Comparison of ENCODE assay signal across 17 cellular contexts in genomic region chr11:125914601-125915000, GRCh38. TPM values are rescaled to one million over a fixed set of nuclear protein-coding genes. Genes with fewer than 3 reads are reported as not detected.
"Had no signal": no experiment of that assay in that cellular context is flagged by ENCODE, and none has a peak within 500 bp of the region (broad histone marks: within the 10 kb centered on the region; RNA-seq: fewer than 3 reads in every experiment).

No MANE protein-coding gene starts in this region.

RNA-seq across cellular contexts. Expression of gene DDX25, which starts 10.3 kb away (rescaled TPM):
- total RNA-seq: activated CD4-positive, alpha-beta memory T cell treated with anti-CD3 and anti-CD28 coated beads for 36 hours; activated CD4-positive, alpha-beta T cell treated with anti-CD3 and anti-CD28 coated beads for 36 hours; activated CD4-positive, alpha-beta T cell treated with anti-CD3 and anti-CD28 coated beads, Interleukin-2, amount 10 ng/mL, durations not matched to agents 24 days and 14 days; activated naive CD8-positive, alpha-beta T cell treated with anti-CD3 and anti-CD28 coated beads, Interleukin-2, amount 10 ng/mL, durations not matched to agents 7 days and 5 days; ascending aorta; dermis microvascular lymphatic vessel endothelial cell; fibroblast of lung; fibroblast of villous mesenchyme; glomerular endothelial cell; heart right ventricle; T-helper 17 cell had no signal
- polyA plus RNA-seq: fibroblast of lung had no signal

RNA-seq across cellular contexts. Expression of gene VSIG10L2, which starts 31.2 kb away (rescaled TPM):
- total RNA-seq: activated CD4-positive, alpha-beta memory T cell treated with anti-CD3 and anti-CD28 coated beads for 36 hours; activated CD4-positive, alpha-beta T cell treated with anti-CD3 and anti-CD28 coated beads for 36 hours; activated CD4-positive, alpha-beta T cell treated with anti-CD3 and anti-CD28 coated beads, Interleukin-2, amount 10 ng/mL, durations not matched to agents 24 days and 14 days; activated naive CD4-positive, alpha-beta T cell treated with anti-CD3 and anti-CD28 coated beads, Interleukin-2, amount 50 U/mL, for 72 hours; activated naive CD8-positive, alpha-beta T cell treated with anti-CD3 and anti-CD28 coated beads, Interleukin-2, amount 10 ng/mL, durations not matched to agents 7 days and 5 days; activated T-cell treated with anti-CD3 and anti-CD28 coated beads, Interleukin-2, amount 50 U/mL, for 72 hours; ascending aorta; cardiac muscle cell; colonic mucosa; dermis microvascular lymphatic vessel endothelial cell; fibroblast of lung; fibroblast of villous mesenchyme; gastroesophageal sphincter; glomerular endothelial cell; hepatocyte; T-helper 17 cell had no signal
- polyA plus RNA-seq: cardiac muscle cell, fibroblast of lung, hepatocyte had no signal
